In genomic region chr1:150236614-150236934, GRCh38 we compare ENCODE assay signal across 9 cellular contexts. TPM values are rescaled to one million over a fixed set of nuclear protein-coding genes. Genes with fewer than 3 reads are reported as not detected.
DNase-seq lines count a peak whose midpoint lies in the region; ATAC-seq and TF ChIP-seq lines count a peak whose summit lies in the region.
"Had no signal": no experiment of that assay in that cellular context is flagged by ENCODE, and none has a peak within 500 bp of the region (broad histone marks: within the 10 kb centered on the region; RNA-seq: fewer than 3 reads in every experiment).

No MANE protein-coding gene starts in this region.

- no peak overlapping the region for H3K4me3 Mint-ChIP-seq in nephron progenitor cell

- peaks cover 5% of the 10 kb centered on the region for H3K36me3 Mint-ChIP-seq in nephron progenitor cell (ENCODE audit: low read depth)

- H3K27ac Mint-ChIP-seq in nephron progenitor cell: no peak overlapping the region

- H3K4me3 ChIP-seq in AG04449 (ENCODE audit: low read depth, low read length): peak overlapping the region; percentile 89
- H3K4me3 ChIP-seq in HUES64 (ENCODE audit: low read length): peak overlapping the region; percentile 92
- peak overlapping the region; percentile 72 to 98 (median 90) for H3K4me3 ChIP-seq in dorsolateral prefrontal cortex

- 20% methylated on average over 7 of the region's 7 CpGs for WGBS in HUES64

- no peak for ATAC-seq in GM21786 (IDR thresholded peaks at IDR 0.05; ENCODE audit: unreplicated experiment)

- CTCF ChIA-PET in AG04449 (lab: Yijun Ruan, JAX): interaction anchor here (0.6 to 1.3 kb wide), 3 partner anchors 15 to 45 kb away, joined by 3 to 7 read pairs (median 4); no protein-coding TSS in a partner anchor

- peaks cover 6% of the 10 kb centered on the region for H3K36me3 ChIP-seq in HUES64 (ENCODE audit: insufficient read depth, low read length)

- peak overlapping the region; percentile 93 for H3K27ac ChIP-seq in HUES64 (ENCODE audit: low read depth, low read length)
- peak overlapping the region in 33 of 59 donors; percentile 17 to 99 (median 90) for H3K27ac ChIP-seq in dorsolateral prefrontal cortex

- TF ChIP-seq CTCF in AG04449 (IDR thresholded peaks at IDR 0.05; ENCODE audit: insufficient read depth, low read length, missing control alignments) (no peak), dorsolateral prefrontal cortex (IDR thresholded peaks at IDR 0.05 in 54 of 56, conservative IDR thresholded peaks at IDR 0.05 in 2 of 56; ENCODE audit: low read depth in 1 of 56, partially characterized antibody in 56 of 56) (peak in 1 of 56 donors; percentile 10), nephron progenitor cell (IDR thresholded peaks at IDR 0.05) (peak; percentile 4)

- no peaks in the 10 kb centered on the region for H3K27me3 ChIP-seq in HUES64 (ENCODE audit: insufficient read depth, low read length)
- no peaks in the 10 kb centered on the region for H3K27me3 ChIP-seq in dorsolateral prefrontal cortex

- peaks cover 19% of the 10 kb centered on the region for H3K4me1 ChIP-seq in HUES64 (ENCODE audit: insufficient read depth, low read length)

- H3K9me3 Mint-ChIP-seq in nephron progenitor cell: no peaks in the 10 kb centered on the region

- H3K4me1 Mint-ChIP-seq in nephron progenitor cell: peaks cover 23% of the 10 kb centered on the region

- intact Hi-C loops in dorsolateral prefrontal cortex (cut with DNase I): loop anchor here in 1 of 2 donors (1.0 to 10.0 kb wide), 2 partner anchors 23 to 48 kb away; partner anchors contain the start of gene CIART

- DNase-seq in AG04449 (ENCODE audit: low read depth, low spot score) (no peak), dorsolateral prefrontal cortex (no peak), nephron progenitor cell (no peak), mucosa of gallbladder (ENCODE audit: low spot score) (no peak), activated gamma-delta T cell (lab: John Stamatoyannopoulos, UW) (no peak)
- DNase-seq in stimulated activated CD4-positive, alpha-beta T cell treated with anti-CD3 and anti-CD28 coated beads, Interleukin-15, amount 100 ng/mL, for 24 hours: no peak

- peak overlapping the region; percentile 97 for H3K9ac ChIP-seq in HUES64 (ENCODE audit: low read depth, low read length)

- H3K9me3 ChIP-seq in HUES64 (ENCODE audit: insufficient read depth, low read depth, low read length): no peaks in the 10 kb centered on the region

- H3K27me3 Mint-ChIP-seq in nephron progenitor cell (ENCODE audit: low read depth, poor library complexity): peaks cover 10% of the 10 kb centered on the region

- POLR2A ChIA-PET in AG04449 (lab: Yijun Ruan, JAX): no interaction called here

RNA-seq across cellular contexts. Expression of gene ANP32E, which starts 0.7 kb away (rescaled TPM):
- polyA plus RNA-seq in HUES64 (2013, experiment 1 of 2): 105 TPM
- polyA plus RNA-seq in HUES64 (2013, experiment 2 of 2): 114 TPM
- 10 to 100 TPM; 24.9 to 73.5 (median 41.6) TPM for total RNA-seq in dorsolateral prefrontal cortex
- total RNA-seq in mucosa of gallbladder: 20.8 TPM

RNA-seq across cellular contexts. Expression of gene CA14, which starts 21.0 kb away (rescaled TPM):
- polyA plus RNA-seq in HUES64 (2013, experiment 1 of 2): 47.4 TPM
- polyA plus RNA-seq in HUES64 (2013, experiment 2 of 2): 57.2 TPM
- 10 to 100 TPM in 45 of 120 experiments, 1 to 10 TPM in 75; 1.0 to 48.3 (median 7.6) TPM for total RNA-seq in dorsolateral prefrontal cortex
- 2.4 TPM for total RNA-seq in mucosa of gallbladder
- total RNA-seq: lung microvascular endothelial cell had no signal

RNA-seq across cellular contexts. Expression of gene APH1A, which starts 32.2 kb away (rescaled TPM):
- polyA plus RNA-seq in HUES64 (2013, experiment 1 of 2): 78.7 TPM
- polyA plus RNA-seq in HUES64 (2013, experiment 2 of 2): 81.8 TPM
- 10 to 100 TPM; 34.9 to 79.4 (median 56.2) TPM for total RNA-seq in dorsolateral prefrontal cortex
- total RNA-seq in mucosa of gallbladder: 145 TPM

RNA-seq across cellular contexts. Expression of gene C1orf54, which starts 36.0 kb away (rescaled TPM):
- 15.6 TPM for polyA plus RNA-seq in HUES64 (2013, experiment 1 of 2)
- 21.0 TPM for polyA plus RNA-seq in HUES64 (2013, experiment 2 of 2)
- total RNA-seq in dorsolateral prefrontal cortex (10 to 100 TPM in 54 of 120 experiments, 1 to 10 TPM in 66; 3.0 to 21.9 (median 9.4) TPM), mucosa of gallbladder (26.8 TPM)

RNA-seq across cellular contexts. Expression of gene CIART, which starts 45.8 kb away (rescaled TPM):
- 7.2 TPM for polyA plus RNA-seq in HUES64 (2013, experiment 1 of 2)
- 8.2 TPM for polyA plus RNA-seq in HUES64 (2013, experiment 2 of 2)
- total RNA-seq in dorsolateral prefrontal cortex (10 to 100 TPM in 91 of 120 experiments, 1 to 10 TPM in 29; 5.3 to 26.5 (median 12.5) TPM), mucosa of gallbladder (7.7 TPM)
